Comparison of ENCODE assay signal across 35 cellular contexts in the genomic region with DNA sequence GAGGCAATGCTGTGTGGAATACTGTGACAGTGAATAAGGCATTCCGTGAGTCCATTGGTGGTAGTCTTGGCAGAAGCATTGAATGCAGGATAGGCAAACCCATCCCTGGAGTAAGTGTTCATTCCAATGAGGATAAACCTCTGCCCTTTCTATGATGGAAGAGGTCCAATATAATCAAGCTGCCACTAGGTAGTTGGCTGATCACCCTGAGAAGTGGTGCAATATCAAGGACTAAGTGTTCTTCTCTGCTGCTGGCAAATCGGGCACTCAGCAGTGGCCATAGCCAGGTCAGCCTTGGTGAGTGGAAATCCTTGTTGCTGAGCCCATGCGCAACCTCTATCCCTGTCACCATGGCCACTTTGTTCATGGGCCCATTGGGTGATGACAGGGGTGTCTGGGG.
"Had no signal": no experiment of that assay in that cellular context is flagged by ENCODE, and none has a peak within 500 bp of the region (broad histone marks: within the 10 kb centered on the region; RNA-seq: fewer than 3 reads in every experiment).

No MANE protein-coding gene starts in this region.

- H3K9ac ChIP-seq: KMS-11 had no signal

- H3K27me3 ChIP-seq: MG63 had no signal

- H3K27ac ChIP-seq: KMS-11 had no signal

- H3K9me3 ChIP-seq: MG63 had no signal

- H3K36me3 ChIP-seq: MG63 had no signal

- H3K4me3 ChIP-seq: MG63 had no signal

- DNase-seq: Karpas-422, Kasumi-1, MG63, MM.1S, MV-4-11, NCI-H1048, NCI-H1092, NCI-H1092 treated with DMSO at 0.1 percent for 48 hours, NCI-H1105, NCI-H1105 treated with DMSO at 0.1 percent for 48 hours, NCI-H1417, NCI-H1417 treated with DMSO at 0.1 percent for 48 hours, NCI-H1436, NCI-H1436 treated with DMSO at 0.1 percent for 48 hours, NCI-H146, NCI-H1694, NCI-H1694 treated with DMSO at 0.1 percent for 48 hours, NCI-H187, NCI-H187 treated with DMSO at 0.1 percent for 48 hours, NCI-H1930, NCI-H2029, NCI-H2029 treated with DMSO at 0.1 percent for 48 hours, NCI-H2081, NCI-H2081 treated with DMSO at 0.1 percent for 48 hours, NCI-H2107, NCI-H2171, NCI-H2171 treated with DMSO at 0.1 percent for 48 hours, NCI-H2227 treated with DMSO at 0.1 percent for 48 hours, NCI-H226, NCI-H345, NCI-H446, NCI-H446 treated with DMSO at 0.1 percent for 48 hours, NCI-H510A, NCI-H510A treated with DMSO at 0.1 percent for 48 hours had no signal

- H3K4me2 ChIP-seq: KMS-11 had no signal
